ENCODE assay signal across 18 cellular contexts in genomic region chr3:69500604-69501003, GRCh38.
DNase-seq lines count a peak whose midpoint lies in the region; ATAC-seq, FAIRE-seq and TF ChIP-seq lines count a peak whose summit lies in the region.
"Had no signal": no experiment of that assay in that cellular context is flagged by ENCODE, and none has a peak within 500 bp of the region (broad histone marks: within the 10 kb centered on the region; RNA-seq: fewer than 3 reads in every experiment).

No MANE protein-coding gene starts in this region.

- DNase-seq in SIG-M5 treated with dmso at 0.1 percent for 504 hours (lab: John Stamatoyannopoulos, UW; ENCODE audit: unreplicated experiment), result peak; percentile 12
- DNase-seq in SIG-M5 (lab: John Stamatoyannopoulos, UW), result no peak
- DNase-seq in H1 (ENCODE audit: low read depth in 1 of 2, low spot score in 2 of 2), result no peak
- no peak for DNase-seq in lung (ENCODE audit: low spot score)
- DNase-seq in upper lobe of left lung, result peak in 1 of 2 donors; percentile 52
- no peak for DNase-seq in activated CD4-positive, alpha-beta T cell treated with anti-CD3 and anti-CD28 coated beads for 48 hours
- DNase-seq in dedifferentiated amniotic fluid mesenchymal stem cell (ENCODE audit: extremely low spot score), result no peak
- DNase-seq: 8988T; activated CD4-positive, alpha-beta T cell treated with anti-CD3 and anti-CD28 coated beads, Interleukin-2, amount 50 U/mL, for 48 hours; activated effector memory CD4-positive, alpha-beta T cell treated with anti-CD3 and anti-CD28 coated beads, Interleukin-2, amount 50 U/mL, for 16 hours; CD8-positive, alpha-beta memory T cell; effector CD8-positive, alpha-beta T cell; NCI-H1436 treated with DMSO at 0.1 percent for 48 hours; NCI-H526; stimulated activated CD4-positive, alpha-beta T cell treated with anti-CD3 and anti-CD28 coated beads, Interleukin-4, amount 100 ng/mL, for 4 hours had no signal

- no peak for TF ChIP-seq EP300 in H1 (IDR thresholded peaks at IDR 0.05; ENCODE audit: borderline replicate concordance in 1 of 2, low read depth in 2 of 2, low read length in 2 of 2)
- no peak for TF ChIP-seq EP300 in upper lobe of left lung (IDR thresholded peaks at IDR 0.05)

- H3K4me3 ChIP-seq in H1 (ENCODE audit: extremely low read depth in 1 of 4, insufficient read depth in 2 of 4, low read depth in 3 of 4, low read length in 4 of 4), result no peak overlapping the region
- no peak overlapping the region for H3K4me3 ChIP-seq in lung
- H3K4me3 ChIP-seq in upper lobe of left lung, result no peak overlapping the region

- H3K9me3 ChIP-seq in H1 (ENCODE audit: insufficient read depth in 2 of 2, low read depth in 1 of 2, low read length in 1 of 2) (no peaks in the 10 kb centered on the region), lung (ENCODE audit: control insufficient read depth in 2 of 2, insufficient read depth in 1 of 2, low read length in 1 of 2) (no peaks in the 10 kb centered on the region), upper lobe of left lung (no peaks in the 10 kb centered on the region)

- no peaks in the 10 kb centered on the region for H3K23me2 ChIP-seq in H1 (ENCODE audit: low read depth, low read length)

- no peak for TF ChIP-seq POLR2A in H1 (IDR thresholded peaks at IDR 0.05; ENCODE audit: control extremely low read depth in 1 of 2, low read depth in 2 of 2, low read length in 2 of 2)
- no peak for TF ChIP-seq POLR2A in upper lobe of left lung (IDR thresholded peaks at IDR 0.05)

- H4K20me1 ChIP-seq in H1 (replicated peaks in 1 of 2; ENCODE audit: control insufficient read depth in 1 of 2, insufficient read depth in 2 of 2, low read length in 2 of 2), result no peaks in the 10 kb centered on the region

- H3K4ac ChIP-seq in H1 (replicated peaks; ENCODE audit: insufficient read length, low read depth, low read length), result no peak overlapping the region

- peak; percentile 49 for ATAC-seq in lung (ENCODE audit: insufficient read depth, low FRiP score)
- peak; percentile 58 to 87 for ATAC-seq in upper lobe of left lung (ENCODE audit: low FRiP score in 2 of 2)
- ATAC-seq in GM18502 (IDR thresholded peaks at IDR 0.05; ENCODE audit: poor library complexity, unreplicated experiment), result no peak
- ATAC-seq: stimulated activated effector memory CD8-positive, alpha-beta T cell treated with anti-CD3 and anti-CD28 coated beads, Interleukin-12 subunit alpha, Interleukin-12 subunit beta, amount 100 ng/mL, for 72 hours had no signal

- H3K18ac ChIP-seq in H1 (ENCODE audit: extremely low read depth, low read length), result no peak overlapping the region

- H3K4me1 ChIP-seq in H1 (replicated peaks in 1 of 4; ENCODE audit: control insufficient read depth in 3 of 4, insufficient read depth in 4 of 4, low read length in 3 of 4) (no peaks in the 10 kb centered on the region), lung (ENCODE audit: control insufficient read depth in 2 of 2, insufficient read depth in 2 of 2, low read length in 2 of 2) (no peaks in the 10 kb centered on the region), upper lobe of left lung (peaks cover 0 to 10% (median 4%) of the 10 kb centered on the region in 4 donors)

- H2AK5ac ChIP-seq in H1 (ENCODE audit: low read depth, low read length), result no peak overlapping the region

- no peak overlapping the region for H3K14ac ChIP-seq in H1 (ENCODE audit: insufficient read length)

- no peak overlapping the region for H2BK15ac ChIP-seq in H1 (ENCODE audit: low read length)

- CTCF ChIA-PET in H1 (lab: Charles Lee; ENCODE audit: partially characterized antibody), result no interaction called here

- H3K27ac ChIP-seq in H1 (ENCODE audit: low read depth, low read length), result no peak overlapping the region
- peak overlapping the region in 1 of 2 donors; percentile 72 for H3K27ac ChIP-seq in lung (ENCODE audit: low read depth in 1 of 2, low read length in 1 of 2)
- H3K27ac ChIP-seq in upper lobe of left lung, result peak overlapping the region; percentile 52 to 73 (median 64)

- H2BK20ac ChIP-seq in H1 (ENCODE audit: low read length), result no peak overlapping the region

- no peak overlapping the region for H3K4me2 ChIP-seq in H1 (ENCODE audit: insufficient read depth in 1 of 2, low read depth in 2 of 2, low read length in 2 of 2)

- H2BK5ac ChIP-seq in H1 (ENCODE audit: low read depth, low read length), result no peak overlapping the region

- H2BK120ac ChIP-seq in H1 (replicated peaks; ENCODE audit: low read depth, low read length), result no peak overlapping the region

- no peaks in the 10 kb centered on the region for H3K27me3 ChIP-seq in H1 (replicated peaks in 1 of 4; ENCODE audit: control insufficient read depth in 3 of 4, extremely low read depth in 1 of 4, insufficient read depth in 3 of 4, low read length in 3 of 4)
- no peaks in the 10 kb centered on the region for H3K27me3 ChIP-seq in lung (ENCODE audit: control insufficient read depth, insufficient read depth)
- no peaks in the 10 kb centered on the region for H3K27me3 ChIP-seq in upper lobe of left lung

- H3K36me3 ChIP-seq in H1 (ENCODE audit: control insufficient read depth in 2 of 4, insufficient read depth in 4 of 4, low read length in 3 of 4), result no peaks in the 10 kb centered on the region
- H3K36me3 ChIP-seq in lung (ENCODE audit: control insufficient read depth in 2 of 2, insufficient read depth in 2 of 2, low read length in 2 of 2), result no peaks in the 10 kb centered on the region
- no peaks in the 10 kb centered on the region for H3K36me3 ChIP-seq in upper lobe of left lung

- FAIRE-seq in H1 (lab: Jason Lieb, UNC), result no peak
- FAIRE-seq: islet of Langerhans had no signal

- H4K5ac ChIP-seq in H1 (ENCODE audit: insufficient read length, low read depth, low read length), result no peak overlapping the region

- H3K79me1 ChIP-seq in H1 (ENCODE audit: low read depth, low read length), result no peaks in the 10 kb centered on the region

- TF ChIP-seq CTCF in H1 (IDR thresholded peaks at IDR 0.05; ENCODE audit: control extremely low read depth in 1 of 3, insufficient read depth in 1 of 3, low read depth in 1 of 3, low read length in 3 of 3) (no peak), lung (IDR thresholded peaks at IDR 0.05; ENCODE audit: control extremely low read depth, extremely low read depth) (no peak), upper lobe of left lung (IDR thresholded peaks at IDR 0.05) (no peak)

- no peak overlapping the region for H2AFZ ChIP-seq in H1 (ENCODE audit: low read length)

- H4K8ac ChIP-seq in H1 (ENCODE audit: extremely low read depth, insufficient read depth, low read length), result peak overlapping the region; percentile 20; the same call in 1 of the 2 replicates

- POLR2A ChIA-PET in H1 (lab: Charles Lee; ENCODE audit: partially characterized antibody), result no interaction called here

- no peak overlapping the region for H3K9ac ChIP-seq in H1 (replicated peaks in 1 of 4; ENCODE audit: extremely low read depth in 1 of 4, low read depth in 3 of 4, low read length in 3 of 4)

- H3K23ac ChIP-seq in H1 (ENCODE audit: insufficient read length), result no peak overlapping the region

- WGBS in H1 (ENCODE audit: extremely low coverage in 1 of 2, insufficient coverage in 1 of 2, insufficient read length in 1 of 2, insufficient replicate concordance in 2 of 2, low coverage in 1 of 2, low lambda C conversion rate in 2 of 2, missing lambda C conversion rate in 1 of 2), 2 experiments, result 98% methylated on average over 5 of the region's 5 CpGs; no CpG with 5 or more reads in 1 of the 2 experiments
- WGBS in lung, 2 donors, result 50 to 71% methylated on average over 5 of the region's 5 CpGs
- WGBS in upper lobe of left lung, 2 donors, result 67 to 69% methylated on average over 5 of the region's 5 CpGs

- H3K79me2 ChIP-seq in H1 (ENCODE audit: control insufficient read depth in 1 of 2, insufficient read depth in 2 of 2, low read length in 2 of 2), result no peaks in the 10 kb centered on the region

- no peak overlapping the region for H3K56ac ChIP-seq in H1 (replicated peaks; ENCODE audit: insufficient read length, low read depth, low read length)

- TF ChIP-seq RAD21 in H1 (IDR thresholded peaks at IDR 0.05 in 1 of 2, conservative IDR thresholded peaks at IDR 0.05 in 1 of 2; ENCODE audit: low read depth in 2 of 2, low read length in 2 of 2), result no peak

- no peak overlapping the region for H2BK12ac ChIP-seq in H1 (ENCODE audit: low read depth, low read length)

- H4K91ac ChIP-seq in H1 (replicated peaks; ENCODE audit: insufficient read length, low read length), result no peak overlapping the region

TF ChIP-seq in H1, 55 proteins besides CTCF, POLR2A, EP300 and RAD21:
- TF ChIP-seq USF2 (IDR thresholded peaks at IDR 0.05; ENCODE audit: low read length) (no peak), EZH2 (IDR thresholded peaks at IDR 0.05; ENCODE audit: low read depth, low read length, severe bottlenecking) (no peak), CTBP2 (IDR thresholded peaks at IDR 0.05; ENCODE audit: borderline replicate concordance, insufficient read depth, insufficient read length, low read length) (no peak), SIX5 (IDR thresholded peaks at IDR 0.05; ENCODE audit: low read depth, low read length) (no peak)
